In genomic region chr16:83932955-83933673, GRCh38 we compare ENCODE assay signal across 1 cellular context.
TF ChIP-seq lines count a peak whose summit lies in the region.

No MANE protein-coding gene starts in this region.

TF ChIP-seq in IMR-90, 13 proteins besides CTCF, POLR2A, EP300 and RAD21:
- TF ChIP-seq FOS (IDR thresholded peaks at IDR 0.05; ENCODE audit: low read depth, low read length) (no peak), MAZ (IDR thresholded peaks at IDR 0.05; ENCODE audit: borderline replicate concordance, low read depth, low read length) (no peak), CEBPB (IDR thresholded peaks at IDR 0.05; ENCODE audit: low read depth, low read length) (no peak), MXI1 (IDR thresholded peaks at IDR 0.05; ENCODE audit: borderline replicate concordance, low read depth, low read length) (no peak), SMC3 (IDR thresholded peaks at IDR 0.05; ENCODE audit: low read depth, low read length) (no peak), NFE2L2 (IDR thresholded peaks at IDR 0.05; ENCODE audit: low read depth, low read length) (no peak), RCOR1 (IDR thresholded peaks at IDR 0.05; ENCODE audit: insufficient replicate concordance, low read length) (no peak), MAFK (IDR thresholded peaks at IDR 0.05; ENCODE audit: low read depth, low read length) (no peak), RFX5 (IDR thresholded peaks at IDR 0.05; ENCODE audit: low read depth, low read length) (no peak), CHD1 (IDR thresholded peaks at IDR 0.05; ENCODE audit: low read depth, low read length) (no peak), BHLHE40 (IDR thresholded peaks at IDR 0.05; ENCODE audit: low read depth, low read length) (no peak)
- TF ChIP-seq, protein P1, sequence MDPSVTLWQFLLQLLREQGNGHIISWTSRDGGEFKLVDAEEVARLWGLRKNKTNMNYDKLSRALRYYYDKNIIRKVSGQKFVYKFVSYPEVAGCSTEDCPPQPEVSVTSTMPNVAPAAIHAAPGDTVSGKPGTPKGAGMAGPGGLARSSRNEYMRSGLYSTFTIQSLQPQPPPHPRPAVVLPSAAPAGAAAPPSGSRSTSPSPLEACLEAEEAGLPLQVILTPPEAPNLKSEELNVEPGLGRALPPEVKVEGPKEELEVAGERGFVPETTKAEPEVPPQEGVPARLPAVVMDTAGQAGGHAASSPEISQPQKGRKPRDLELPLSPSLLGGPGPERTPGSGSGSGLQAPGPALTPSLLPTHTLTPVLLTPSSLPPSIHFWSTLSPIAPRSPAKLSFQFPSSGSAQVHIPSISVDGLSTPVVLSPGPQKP (IDR thresholded peaks at IDR 0.05; ENCODE audit: borderline replicate concordance, low read depth, low read length) = no peak
- TF ChIP-seq, protein P2, sequence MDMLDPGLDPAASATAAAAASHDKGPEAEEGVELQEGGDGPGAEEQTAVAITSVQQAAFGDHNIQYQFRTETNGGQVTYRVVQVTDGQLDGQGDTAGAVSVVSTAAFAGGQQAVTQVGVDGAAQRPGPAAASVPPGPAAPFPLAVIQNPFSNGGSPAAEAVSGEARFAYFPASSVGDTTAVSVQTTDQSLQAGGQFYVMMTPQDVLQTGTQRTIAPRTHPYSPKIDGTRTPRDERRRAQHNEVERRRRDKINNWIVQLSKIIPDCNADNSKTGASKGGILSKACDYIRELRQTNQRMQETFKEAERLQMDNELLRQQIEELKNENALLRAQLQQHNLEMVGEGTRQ (IDR thresholded peaks at IDR 0.05; ENCODE audit: low read depth, low read length) = no peak
TF ChIP-seq in IMR-90: peak in this region for 0.
